Comparison of ENCODE assay signal across 1 cellular context in genomic region chr12:47751561-47751960, GRCh38.
TF ChIP-seq lines count a peak whose summit lies in the region.

No MANE protein-coding gene starts in this region.

TF ChIP-seq in IMR-90, 13 proteins besides CTCF, POLR2A, EP300 and RAD21:
- TF ChIP-seq MAFK (IDR thresholded peaks at IDR 0.05; ENCODE audit: low read depth, low read length) (no peak), SMC3 (IDR thresholded peaks at IDR 0.05; ENCODE audit: low read depth, low read length) (no peak), USF2 (IDR thresholded peaks at IDR 0.05; ENCODE audit: low read depth, low read length) (no peak), RCOR1 (IDR thresholded peaks at IDR 0.05; ENCODE audit: insufficient replicate concordance, low read length) (no peak), MXI1 (IDR thresholded peaks at IDR 0.05; ENCODE audit: borderline replicate concordance, low read depth, low read length) (no peak), NFE2L2 (IDR thresholded peaks at IDR 0.05; ENCODE audit: low read depth, low read length) (no peak), CHD1 (IDR thresholded peaks at IDR 0.05; ENCODE audit: low read depth, low read length) (no peak), RFX5 (IDR thresholded peaks at IDR 0.05; ENCODE audit: low read depth, low read length) (no peak), MAZ (IDR thresholded peaks at IDR 0.05; ENCODE audit: borderline replicate concordance, low read depth, low read length) (no peak), FOS (IDR thresholded peaks at IDR 0.05; ENCODE audit: low read depth, low read length) (no peak), CEBPB (IDR thresholded peaks at IDR 0.05; ENCODE audit: low read depth, low read length) (no peak), BHLHE40 (IDR thresholded peaks at IDR 0.05; ENCODE audit: low read depth, low read length) (no peak), ELK1 (IDR thresholded peaks at IDR 0.05; ENCODE audit: borderline replicate concordance, low read depth, low read length) (no peak)
